Comparison of ENCODE assay signal across 10 cellular contexts in genomic region chr9:22237497-22238363, GRCh38.
A peak's percentile ranks its signal among the peaks of the same experiment; 100 is the strongest.
DNase-seq lines count a peak whose midpoint lies in the region; ATAC-seq and TF ChIP-seq lines count a peak whose summit lies in the region.
"Had no signal": no experiment of that assay in that cellular context is flagged by ENCODE, and none has a peak within 500 bp of the region (broad histone marks: within the 10 kb centered on the region; RNA-seq: fewer than 3 reads in every experiment).

No MANE protein-coding gene starts in this region.

- H2AFZ ChIP-seq in GM23338, result no peak overlapping the region; the same call in 1 of the 2 replicates

- H3K4me1 Mint-ChIP-seq in activated CD4-positive, alpha-beta T cell treated with anti-CD3 and anti-CD28 coated beads for 36 hours, result peaks cover 37% of the 10 kb centered on the region
- peaks cover 15% of the 10 kb centered on the region for H3K4me1 Mint-ChIP-seq in GM23338

- TF ChIP-seq EP300 in gastroesophageal sphincter (IDR thresholded peaks at IDR 0.05) (no peak), esophagus muscularis mucosa (IDR thresholded peaks at IDR 0.05) (no peak)

- no peaks in the 10 kb centered on the region for H3K79me2 ChIP-seq in GM23338 (replicated peaks; ENCODE audit: insufficient read depth)

- POLR2A ChIA-PET in activated CD4-positive, alpha-beta T cell treated with anti-CD3 and anti-CD28 coated beads for 36 hours (lab: Charles Lee), result no interaction called here

- no peaks in the 10 kb centered on the region for H3K27me3 ChIP-seq in gastroesophageal sphincter
- H3K27me3 ChIP-seq in esophagus muscularis mucosa, result no peaks in the 10 kb centered on the region
- no peaks in the 10 kb centered on the region for H3K27me3 ChIP-seq in GM23338 (ENCODE audit: insufficient read depth)

- no peaks in the 10 kb centered on the region for H3K4me1 ChIP-seq in gastroesophageal sphincter
- H3K4me1 ChIP-seq in esophagus muscularis mucosa, result peaks cover 0 to 8% (median 0%) of the 10 kb centered on the region in 4 donors
- 0 out of 2 replicates have a peak, but pooled peaks cover 9% of the 10 kb centered on the region for H3K4me1 ChIP-seq in GM23338 (ENCODE audit: insufficient read depth)

- intact Hi-C loops in activated CD4-positive, alpha-beta T cell treated with anti-CD3 and anti-CD28 coated beads for 36 hours (cut with DNase I, micrococcal nuclease), result loop anchor here (2.0 to 10.0 kb wide), 6 partner anchors 29 to 405 kb away; no protein-coding TSS in a partner anchor
- intact Hi-C loops in esophagus muscularis mucosa (cut with DNase I), result loop anchor here (5.0 to 10.0 kb wide), 2 partner anchors 233 to 425 kb away; partner anchors contain the start of gene CDKN2B

- no peaks in the 10 kb centered on the region for H3K9me2 ChIP-seq in GM23338 (ENCODE audit: insufficient read depth)

- H3K4me3 Mint-ChIP-seq in activated CD4-positive, alpha-beta T cell treated with anti-CD3 and anti-CD28 coated beads for 36 hours, result no peak overlapping the region
- no peak overlapping the region for H3K4me3 Mint-ChIP-seq in GM23338
- H3K4me3 Mint-ChIP-seq: T-helper 1 cell treated with Interleukin-12 subunit alpha and Interleukin-12 subunit beta and Interleukin-4 antibody, amounts not matched to agents 30 μg/mL and 1 μg/mL, for 36 hours had no signal

- H3K27ac Mint-ChIP-seq in activated CD4-positive, alpha-beta T cell treated with anti-CD3 and anti-CD28 coated beads for 36 hours, result no peak overlapping the region
- H3K27ac Mint-ChIP-seq in GM23338, result no peak overlapping the region
- H3K27ac Mint-ChIP-seq: T-helper 1 cell treated with Interleukin-12 subunit alpha and Interleukin-12 subunit beta and Interleukin-4 antibody, amounts not matched to agents 30 μg/mL and 1 μg/mL, for 36 hours had no signal

- H3K27me3 Mint-ChIP-seq in activated CD4-positive, alpha-beta T cell treated with anti-CD3 and anti-CD28 coated beads for 36 hours, result peaks cover 13% of the 10 kb centered on the region
- peaks cover 2% of the 10 kb centered on the region for H3K27me3 Mint-ChIP-seq in GM23338 (ENCODE audit: insufficient read depth, low read depth, poor library complexity)

- H3K9me3 Mint-ChIP-seq in activated CD4-positive, alpha-beta T cell treated with anti-CD3 and anti-CD28 coated beads for 36 hours (ENCODE audit: low read depth), result no peaks in the 10 kb centered on the region
- no peaks in the 10 kb centered on the region for H3K9me3 Mint-ChIP-seq in GM23338
- H3K9me3 Mint-ChIP-seq: T-helper 1 cell treated with Interleukin-12 subunit alpha and Interleukin-12 subunit beta and Interleukin-4 antibody, amounts not matched to agents 30 μg/mL and 1 μg/mL, for 36 hours had no signal

- 88 to 93% methylated on average over 2 to 3 of the region's 3 CpGs for WGBS in gastroesophageal sphincter (ENCODE audit: low coverage in 1 of 2), 2 donors
- WGBS in esophagus muscularis mucosa, result 94% methylated on average over 3 of the region's 3 CpGs

- H3K27ac ChIP-seq in gastroesophageal sphincter, result no peak overlapping the region
- H3K27ac ChIP-seq in esophagus muscularis mucosa (replicated peaks in 1 of 4), result no peak overlapping the region
- H3K27ac ChIP-seq in GM23338 (ENCODE audit: low read depth), result no peak overlapping the region

- ATAC-seq in activated CD4-positive, alpha-beta T cell treated with anti-CD3 and anti-CD28 coated beads for 36 hours, result peak; percentile 28
- ATAC-seq in gastroesophageal sphincter, result peak; percentile 34
- no peak for ATAC-seq in GM23338

- H3K36me3 ChIP-seq in gastroesophageal sphincter, result no peaks in the 10 kb centered on the region
- no peaks in the 10 kb centered on the region for H3K36me3 ChIP-seq in esophagus muscularis mucosa
- H3K36me3 ChIP-seq in GM23338 (ENCODE audit: insufficient read depth), result no peaks in the 10 kb centered on the region

- TF ChIP-seq POLR2A in gastroesophageal sphincter (IDR thresholded peaks at IDR 0.05), result no peak
- TF ChIP-seq POLR2A in esophagus muscularis mucosa (IDR thresholded peaks at IDR 0.05; ENCODE audit: low read depth), result no peak

- no peaks in the 10 kb centered on the region for H3F3A ChIP-seq in GM23338 (replicated peaks; ENCODE audit: low read depth)

- H3K4me2 ChIP-seq in GM23338, result no peak overlapping the region

- H3K4me3 ChIP-seq in gastroesophageal sphincter (no peak overlapping the region), esophagus muscularis mucosa (no peak overlapping the region), GM23338 (no peak overlapping the region)

- no peaks in the 10 kb centered on the region for H3K36me3 Mint-ChIP-seq in activated CD4-positive, alpha-beta T cell treated with anti-CD3 and anti-CD28 coated beads for 36 hours (ENCODE audit: low read depth)
- no peaks in the 10 kb centered on the region for H3K36me3 Mint-ChIP-seq in GM23338 (ENCODE audit: low read depth)

- CTCF ChIA-PET in activated CD4-positive, alpha-beta T cell treated with anti-CD3 and anti-CD28 coated beads for 36 hours (lab: Charles Lee), result interaction anchor here (1.2 to 2.2 kb wide), 3 partner anchors 118 to 425 kb away, joined by 3 to 17 read pairs (median 3); no protein-coding TSS in a partner anchor

- no peaks in the 10 kb centered on the region for H4K20me1 ChIP-seq in GM23338 (replicated peaks; ENCODE audit: insufficient read depth)

- no peak for TF ChIP-seq CTCF in gastroesophageal sphincter (IDR thresholded peaks at IDR 0.05)
- TF ChIP-seq CTCF in esophagus muscularis mucosa (IDR thresholded peaks at IDR 0.05), result no peak
- no peak for TF ChIP-seq CTCF in GM23338 (conservative IDR thresholded peaks at IDR 0.05; ENCODE audit: low read depth in 2 of 2)

- no peak for DNase-seq in activated CD4-positive, alpha-beta T cell treated with anti-CD3 and anti-CD28 coated beads for 36 hours
- no peak for DNase-seq in activated CD4-positive, alpha-beta T cell treated with anti-CD3 and anti-CD28 coated beads for 48 hours
- DNase-seq in SW480 (ENCODE audit: low spot score) (peak; percentile 95), stromal cell of bone marrow (ENCODE audit: low read depth) (peak; percentile 53), T-helper 9 cell (no peak), esophagus muscularis mucosa (ENCODE audit: extremely low spot score) (no peak), GM23338 (ENCODE audit: low spot score) (no peak)
- DNase-seq: activated gamma-delta T cell treated with Interleukin-2 at 50 U/mL for 16 hours had no signal

- no peaks in the 10 kb centered on the region for H3K9me3 ChIP-seq in gastroesophageal sphincter
- H3K9me3 ChIP-seq in esophagus muscularis mucosa, result no peaks in the 10 kb centered on the region

TF ChIP-seq in GM23338, 12 proteins besides CTCF, POLR2A, EP300 and RAD21:
- TF ChIP-seq EZH2 (IDR thresholded peaks at IDR 0.05; ENCODE audit: low read depth, unreplicated experiment), result no peak
- no peak for TF ChIP-seq STAT1 (IDR thresholded peaks at IDR 0.05; ENCODE audit: unreplicated experiment)
- no peak for TF ChIP-seq EZH2phosphoT487 (IDR thresholded peaks at IDR 0.05; ENCODE audit: unreplicated experiment)
- TF ChIP-seq ZNF331 (CRISPR knock-in tag; IDR thresholded peaks at IDR 0.05; ENCODE audit: low read depth), result no peak
- TF ChIP-seq NANOG (IDR thresholded peaks at IDR 0.05; ENCODE audit: borderline replicate concordance), result no peak
- no peak for TF ChIP-seq CREB1 (CRISPR knock-in tag; IDR thresholded peaks at IDR 0.05; ENCODE audit: low read depth)
- TF ChIP-seq POLR2AphosphoS5 (IDR thresholded peaks at IDR 0.05; ENCODE audit: low read depth), result no peak

Comparison
In these comparisons a context has a peak if more than half of its experiments do, and no peak if none do; other contexts are left out.
1. DNase-seq: peak in SW480 (single experiment) and stromal cell of bone marrow (single experiment); none in activated CD4-positive, alpha-beta T cell treated with anti-CD3 and anti-CD28 coated beads for 36 hours (single experiment), activated CD4-positive, alpha-beta T cell treated with anti-CD3 and anti-CD28 coated beads for 48 hours (single experiment), T-helper 9 cell (single experiment), esophagus muscularis mucosa (single experiment) and GM23338 (single experiment).